In genomic region chr17:8142887-8143580, GRCh38 we compare ENCODE assay signal across 27 cellular contexts. TPM values are rescaled to one million over a fixed set of nuclear protein-coding genes. Genes with fewer than 3 reads are reported as not detected.
DNase-seq lines count a peak whose midpoint lies in the region; ATAC-seq and TF ChIP-seq lines count a peak whose summit lies in the region.
"Had no signal": no experiment of that assay in that cellular context is flagged by ENCODE, and none has a peak within 500 bp of the region (broad histone marks: within the 10 kb centered on the region; RNA-seq: fewer than 3 reads in every experiment).

No MANE protein-coding gene starts in this region.

- no peaks in the 10 kb centered on the region for H4K20me1 ChIP-seq in GM23248 (ENCODE audit: insufficient read depth)

- H3K79me2 ChIP-seq in GM23248 (ENCODE audit: insufficient read depth): no peaks in the 10 kb centered on the region

- intact Hi-C loops in sigmoid colon (cut with DNase I): no loop called here

- peaks cover 27% of the 10 kb centered on the region for H3F3A ChIP-seq in GM23248 (ENCODE audit: insufficient read depth)

- no peak for ATAC-seq in CD4-positive, CD25-positive, alpha-beta regulatory T cell (ENCODE audit: low read depth in 2 of 2)
- ATAC-seq in gastroesophageal sphincter (no peak), left lobe of liver (no peak), HG03196 (IDR thresholded peaks at IDR 0.05; ENCODE audit: unreplicated experiment) (no peak)

- H3K36me3 ChIP-seq in CD4-positive, CD25-positive, alpha-beta regulatory T cell (ENCODE audit: control insufficient read depth, insufficient read depth, low read length): peaks cover 59% of the 10 kb centered on the region
- H3K36me3 ChIP-seq in gastroesophageal sphincter (peaks cover 15 to 88% of the 10 kb centered on the region in 2 donors), sigmoid colon (peaks cover 85 to 90% (median 86%) of the 10 kb centered on the region in 4 donors), GM23248 (ENCODE audit: low read depth) (peaks cover 17% of the 10 kb centered on the region; the same call in 1 of the 2 replicates)
- H3K36me3 ChIP-seq: neural progenitor cell had no signal

- peaks cover 9% of the 10 kb centered on the region for H3K27me3 Mint-ChIP-seq in CD4-positive, CD25-positive, alpha-beta regulatory T cell
- H3K27me3 Mint-ChIP-seq: activated CD4-positive, alpha-beta T cell treated with anti-CD3 and anti-CD28 coated beads, Interleukin-2, amount 10 ng/mL, durations not matched to agents 24 days and 14 days; activated naive CD8-positive, alpha-beta T cell had no signal

- H3K4me3 ChIP-seq in CD4-positive, CD25-positive, alpha-beta regulatory T cell (ENCODE audit: low read depth, low read length): no peak overlapping the region
- no peak overlapping the region for H3K4me3 ChIP-seq in gastroesophageal sphincter
- no peak overlapping the region for H3K4me3 ChIP-seq in sigmoid colon
- no peak overlapping the region for H3K4me3 ChIP-seq in GM23248
- H3K4me3 ChIP-seq: BLaER1 treated with 17β-estradiol and CSF1 and Interleukin-3, amounts not matched to agents 10 nM and 100 nM; MG63; neural progenitor cell; SK-N-MC had no signal

- in situ Hi-C loops in GM23248 (cut with MboI): no loop called here

- H3K27ac Mint-ChIP-seq in CD4-positive, CD25-positive, alpha-beta regulatory T cell: no peak overlapping the region
- H3K27ac Mint-ChIP-seq: activated CD4-positive, alpha-beta T cell treated with anti-CD3 and anti-CD28 coated beads, Interleukin-2, amount 10 ng/mL, durations not matched to agents 24 days and 14 days; activated naive CD8-positive, alpha-beta T cell; activated T-helper 1 cell treated with anti-CD3 and anti-CD28 coated beads, Interleukin-12 subunit alpha, Interleukin-12 subunit beta, Interleukin-2, Interleukin-4 antibody, amounts not matched to agents 30 ng/mL and 10 ng/mL and 1 ng/mL, durations not matched to agents 14 hours and 24 hours and 36 hours; neural progenitor cell had no signal

- POLR2A ChIA-PET in RWPE1 (lab: Yijun Ruan, JAX; ENCODE audit: low non-redundant PET): interaction anchor here (0.9 kb wide), 1 partner anchor 67 kb away, joined by 4 read pairs; the partner anchor contains the start of gene AURKB

- CTCF ChIA-PET in RWPE1 (lab: Yijun Ruan, JAX): no interaction called here

- H3K27me3 ChIP-seq in CD4-positive, CD25-positive, alpha-beta regulatory T cell (ENCODE audit: control insufficient read depth, insufficient read depth, low read length): no peaks in the 10 kb centered on the region
- H3K27me3 ChIP-seq in gastroesophageal sphincter (no peaks in the 10 kb centered on the region), sigmoid colon (no peaks in the 10 kb centered on the region), GM23248 (replicated peaks; ENCODE audit: insufficient read depth) (no peaks in the 10 kb centered on the region)
- H3K27me3 ChIP-seq: BLaER1 treated with 17β-estradiol and CSF1 and Interleukin-3, amounts not matched to agents 10 nM and 100 nM; MG63; neural progenitor cell had no signal

- DNase-seq in CD4-positive, CD25-positive, alpha-beta regulatory T cell: peak in 1 of 3 donors; percentile 24
- no peak for DNase-seq in RWPE1 (ENCODE audit: low spot score)
- DNase-seq in sigmoid colon: peak; percentile 66
- DNase-seq in CD1c-positive myeloid dendritic cell (ENCODE audit: extremely low spot score): no peak
- no peak for DNase-seq in left lobe of liver (ENCODE audit: low spot score)
- DNase-seq in GM23248: no peak
- DNase-seq: ACHN; DMS 273 treated with DMSO at 0.1 percent for 48 hours; effector CD8-positive, alpha-beta T cell; MG63; NCI-H1417 treated with DMSO at 0.1 percent for 48 hours; NCI-H2107; stimulated activated CD4-positive, alpha-beta T cell treated with anti-CD3 and anti-CD28 coated beads, Interleukin-4, amount 100 ng/mL, for 24 hours; stimulated activated naive CD4-positive, alpha-beta T cell treated with Interleukin-2 at 50 U/mL for 16 hours had no signal

- TF ChIP-seq POLR2A in gastroesophageal sphincter (IDR thresholded peaks at IDR 0.05) (no peak), sigmoid colon (IDR thresholded peaks at IDR 0.05) (no peak)

- H3K4me2 ChIP-seq in GM23248 (ENCODE audit: unreplicated experiment): no peak overlapping the region
- H3K4me2 ChIP-seq: BLaER1 treated with 17β-estradiol and CSF1 and Interleukin-3, amounts not matched to agents 10 nM and 100 nM; neural progenitor cell had no signal

- H3K27ac ChIP-seq in CD4-positive, CD25-positive, alpha-beta regulatory T cell (ENCODE audit: insufficient read depth, low read length, poor library complexity, severe bottlenecking): no peak overlapping the region
- peak overlapping the region; percentile 98 for H3K27ac ChIP-seq in RWPE1
- H3K27ac ChIP-seq in gastroesophageal sphincter: peak overlapping the region in 3 of 4 donors; percentile 99 to 100 (median 99)
- peak overlapping the region; percentile 58 to 100 (median 92) for H3K27ac ChIP-seq in sigmoid colon
- no peak overlapping the region for H3K27ac ChIP-seq in GM23248
- H3K27ac ChIP-seq: BLaER1 treated with 17β-estradiol and CSF1 and Interleukin-3, amounts not matched to agents 10 nM and 100 nM; neural progenitor cell; SK-N-MC; VCaP had no signal

- peak overlapping the region in 3 of 4 donors; percentile 63 to 83 (median 75) for H3K4me3 Mint-ChIP-seq in CD4-positive, CD25-positive, alpha-beta regulatory T cell
- H3K4me3 Mint-ChIP-seq: activated CD4-positive, alpha-beta T cell treated with anti-CD3 and anti-CD28 coated beads, Interleukin-2, amount 10 ng/mL, durations not matched to agents 24 days and 14 days; activated naive CD8-positive, alpha-beta T cell; activated T-helper 1 cell treated with anti-CD3 and anti-CD28 coated beads, Interleukin-12 subunit alpha, Interleukin-12 subunit beta, Interleukin-2, Interleukin-4 antibody, amounts not matched to agents 30 ng/mL and 10 ng/mL and 1 ng/mL, durations not matched to agents 14 hours and 24 hours and 36 hours had no signal

- TF ChIP-seq EP300 in gastroesophageal sphincter (IDR thresholded peaks at IDR 0.05) (no peak), sigmoid colon (IDR thresholded peaks at IDR 0.05) (no peak)

- peaks cover 0 to 5% (median 2%) of the 10 kb centered on the region in 4 donors for H3K4me1 Mint-ChIP-seq in CD4-positive, CD25-positive, alpha-beta regulatory T cell
- H3K4me1 Mint-ChIP-seq: neural progenitor cell had no signal

- peaks cover 0 to 1% (median 0%) of the 10 kb centered on the region in 7 donors for H3K9me3 Mint-ChIP-seq in CD4-positive, CD25-positive, alpha-beta regulatory T cell
- H3K9me3 Mint-ChIP-seq: activated CD4-positive, alpha-beta T cell treated with anti-CD3 and anti-CD28 coated beads, Interleukin-2, amount 10 ng/mL, durations not matched to agents 24 days and 14 days; activated T-helper 1 cell treated with anti-CD3 and anti-CD28 coated beads, Interleukin-12 subunit alpha, Interleukin-12 subunit beta, Interleukin-2, Interleukin-4 antibody, amounts not matched to agents 30 ng/mL and 10 ng/mL and 1 ng/mL, durations not matched to agents 14 hours and 24 hours and 36 hours; neural progenitor cell had no signal

- H3K9ac ChIP-seq in GM23248: no peak overlapping the region
- H3K9ac ChIP-seq: BLaER1 treated with 17β-estradiol and CSF1 and Interleukin-3, amounts not matched to agents 10 nM and 100 nM; neural progenitor cell had no signal

- no peaks in the 10 kb centered on the region for H3K9me2 ChIP-seq in GM23248 (ENCODE audit: insufficient read depth)

- peaks cover 23% of the 10 kb centered on the region for H3K36me3 Mint-ChIP-seq in CD4-positive, CD25-positive, alpha-beta regulatory T cell
- H3K36me3 Mint-ChIP-seq: activated naive CD8-positive, alpha-beta T cell had no signal

- no peak overlapping the region for H2AFZ ChIP-seq in GM23248
- H2AFZ ChIP-seq: neural progenitor cell had no signal

- WGBS in gastroesophageal sphincter (ENCODE audit: low coverage in 1 of 2), 2 donors: 87% methylated on average over 3 of the region's 15 CpGs; no CpG with 5 or more reads in 1 of the 2 donors
- WGBS in sigmoid colon, 2 donors: 84 to 86% methylated on average over 15 of the region's 15 CpGs
- 78 to 86% methylated on average over 6 to 14 of the region's 15 CpGs for WGBS in GM23248 (ENCODE audit: low coverage in 1 of 2, low lambda C conversion rate in 2 of 2, missing lambda C conversion rate in 2 of 2), 2 experiments

- H3K9me3 ChIP-seq in CD4-positive, CD25-positive, alpha-beta regulatory T cell (ENCODE audit: control insufficient read depth in 2 of 2, low read length in 2 of 2): no peaks in the 10 kb centered on the region
- no peaks in the 10 kb centered on the region for H3K9me3 ChIP-seq in gastroesophageal sphincter
- H3K9me3 ChIP-seq in sigmoid colon: no peaks in the 10 kb centered on the region
- H3K9me3 ChIP-seq in GM23248 (ENCODE audit: low read depth): no peaks in the 10 kb centered on the region
- H3K9me3 ChIP-seq: BLaER1 treated with 17β-estradiol and CSF1 and Interleukin-3, amounts not matched to agents 10 nM and 100 nM; MG63 had no signal

- TF ChIP-seq CTCF in RWPE1 (conservative IDR thresholded peaks at IDR 0.05; ENCODE audit: low read depth) (no peak), gastroesophageal sphincter (IDR thresholded peaks at IDR 0.05) (no peak), sigmoid colon (IDR thresholded peaks at IDR 0.05) (no peak)

- peaks cover 15% of the 10 kb centered on the region for H3K4me1 ChIP-seq in CD4-positive, CD25-positive, alpha-beta regulatory T cell (ENCODE audit: control insufficient read depth, insufficient read depth, low read length, poor library complexity, severe bottlenecking)
- peaks cover 0 to 97% (median 7%) of the 10 kb centered on the region in 3 donors for H3K4me1 ChIP-seq in gastroesophageal sphincter
- H3K4me1 ChIP-seq in sigmoid colon: peaks cover 0 to 62% (median 39%) of the 10 kb centered on the region in 4 donors
- peaks cover 4% of the 10 kb centered on the region for H3K4me1 ChIP-seq in GM23248 (ENCODE audit: insufficient read depth)
- H3K4me1 ChIP-seq: neural progenitor cell had no signal

RNA-seq across cellular contexts. Expression of gene PER1, which starts 9.2 kb away (rescaled TPM):
- total RNA-seq in CD4-positive, CD25-positive, alpha-beta regulatory T cell: 1,740 TPM
- 1 to 10 TPM; 4.8 to 7.7 (median 6.2) TPM for polyA plus RNA-seq in CD4-positive, CD25-positive, alpha-beta regulatory T cell
- total RNA-seq in gastroesophageal sphincter (100 to 1,000 TPM in 3 of 4 donors, 10 to 100 TPM in 1; 67.1 to 188 (median 136) TPM), sigmoid colon (100 to 1,000 TPM in 2 of 4 donors, 10 to 100 TPM in 2; 60.3 to 153 (median 84.5) TPM), left lobe of liver (108 TPM)
- polyA plus RNA-seq in sigmoid colon (10 to 100 TPM; 30.5 to 67.7 (median 34.2) TPM), GM23248 (2016; fragmentation: Nextera tagmentation; extraction: Ambion mirVana) (5.3 and 5.9 TPM in 2 replicates)
- 4.4 and 5.1 TPM in 2 replicates for total RNA-seq in GM23248 (2014; rRNA removed; shearing (Covaris generic))

RNA-seq across cellular contexts. Expression of gene HES7, which starts 19.1 kb away (rescaled TPM):
- not detected for total RNA-seq in CD4-positive, CD25-positive, alpha-beta regulatory T cell
- polyA plus RNA-seq in CD4-positive, CD25-positive, alpha-beta regulatory T cell: not detected
- total RNA-seq in gastroesophageal sphincter (under 1 TPM in 2 of 4 donors, not detected in 2; 0.89 to 0.94 TPM), sigmoid colon (not detected), left lobe of liver (not detected)
- polyA plus RNA-seq in sigmoid colon (under 1 TPM in 1 of 3 donors, not detected in 2; 0.16 TPM), GM23248 (2016; fragmentation: Nextera tagmentation; extraction: Ambion mirVana) (not detected in 2 replicates)
- total RNA-seq in GM23248 (2014; rRNA removed; shearing (Covaris generic)): not detected in 2 replicates
- total RNA-seq: mononuclear cell, ureter had no signal

RNA-seq across cellular contexts. Expression of gene VAMP2, which starts 19.7 kb away (rescaled TPM):
- 205 TPM for total RNA-seq in CD4-positive, CD25-positive, alpha-beta regulatory T cell
- polyA plus RNA-seq in CD4-positive, CD25-positive, alpha-beta regulatory T cell: 10 to 100 TPM; 42.7 to 60.4 (median 59.3) TPM
- total RNA-seq in gastroesophageal sphincter: 10 to 100 TPM; 14.6 to 39.8 (median 33.4) TPM
- 10 to 100 TPM; 20.4 to 29.6 (median 27.3) TPM for total RNA-seq in sigmoid colon
- polyA plus RNA-seq in sigmoid colon: 10 to 100 TPM; 37.7 to 57.1 (median 54.9) TPM
- total RNA-seq in left lobe of liver: 18.1 TPM
- total RNA-seq in GM23248 (2014; rRNA removed; shearing (Covaris generic)): 6.2 and 6.5 TPM in 2 replicates
- polyA plus RNA-seq in GM23248 (2016; fragmentation: Nextera tagmentation; extraction: Ambion mirVana): 25.5 and 27.1 TPM in 2 replicates

RNA-seq across cellular contexts. Expression of gene ALOXE3, which starts 24.7 kb away (rescaled TPM):
- total RNA-seq in CD4-positive, CD25-positive, alpha-beta regulatory T cell: 0.15 TPM
- polyA plus RNA-seq in CD4-positive, CD25-positive, alpha-beta regulatory T cell: under 1 TPM in 3 of 4 donors, not detected in 1; 0.18 to 0.51 (median 0.42) TPM
- total RNA-seq in gastroesophageal sphincter: under 1 TPM in 1 of 4 donors, not detected in 3; 0.37 TPM
- not detected for total RNA-seq in sigmoid colon
- polyA plus RNA-seq in sigmoid colon: under 1 TPM in 1 of 3 donors, not detected in 2; 0.17 TPM
- total RNA-seq in left lobe of liver: not detected
- under 0.01 TPM in 1 of 2 replicates, not detected in the other for total RNA-seq in GM23248 (2014; rRNA removed; shearing (Covaris generic))
- polyA plus RNA-seq in GM23248 (2016; fragmentation: Nextera tagmentation; extraction: Ambion mirVana): 0.11 and 0.19 TPM in 2 replicates
- total RNA-seq: activated CD4-positive, alpha-beta T cell treated with anti-CD3 and anti-CD28 coated beads, Interleukin-2, amount 10 ng/mL, durations not matched to agents 24 days and 14 days; activated T-helper 1 cell treated with anti-CD3 and anti-CD28 coated beads, Interleukin-12 subunit alpha, Interleukin-12 subunit beta, Interleukin-2, Interleukin-4 antibody, amounts not matched to agents 30 ng/mL and 10 ng/mL and 1 ng/mL, durations not matched to agents 14 hours and 24 hours and 36 hours; NCI-H460; T-helper 2 cell treated with Interferon-gamma antibody and Interleukin-4, amounts not matched to agents 100 ng/mL and 5 ng/mL, for 36 hours had no signal

RNA-seq across cellular contexts. Expression of gene TMEM107, which starts 33.1 kb away (rescaled TPM):
- 27.3 TPM for total RNA-seq in CD4-positive, CD25-positive, alpha-beta regulatory T cell
- 10 to 100 TPM; 20.6 to 38.9 (median 29.9) TPM for polyA plus RNA-seq in CD4-positive, CD25-positive, alpha-beta regulatory T cell
- total RNA-seq in gastroesophageal sphincter (10 to 100 TPM; 11.2 to 18.8 (median 15.5) TPM), sigmoid colon (10 to 100 TPM in 3 of 4 donors, 1 to 10 TPM in 1; 8.3 to 61.7 (median 20.6) TPM), left lobe of liver (3.6 TPM)
- polyA plus RNA-seq in sigmoid colon (10 to 100 TPM in 1 of 3 donors, 1 to 10 TPM in 2; 4.6 to 20.8 (median 7.2) TPM), GM23248 (2016; fragmentation: Nextera tagmentation; extraction: Ambion mirVana) (20.6 and 20.9 TPM in 2 replicates)
- 11.6 TPM in 2 replicates for total RNA-seq in GM23248 (2014; rRNA removed; shearing (Covaris generic))

Comparison
In these comparisons a context has a peak if more than half of its experiments do, and no peak if none do; other contexts are left out.
1. H3K27ac ChIP-seq: peak in RWPE1 (single experiment), gastroesophageal sphincter (3 of 4) and sigmoid colon (4 of 4); none in CD4-positive, CD25-positive, alpha-beta regulatory T cell (single experiment) and GM23248 (single experiment).
2. RNA of gene PER1, which starts 9.2 kb away (total RNA-seq): 1,740 TPM in CD4-positive, CD25-positive, alpha-beta regulatory T cell (single experiment), 67.1 to 188 TPM in gastroesophageal sphincter, 108 TPM in left lobe of liver (single experiment) and 60.3 to 153 TPM in sigmoid colon; 4.4 to 5.1 TPM in GM23248; every median in the first group is over 10 times any median in the second.